Comparison of ENCODE assay signal across 8 cellular contexts in the genomic region with DNA sequence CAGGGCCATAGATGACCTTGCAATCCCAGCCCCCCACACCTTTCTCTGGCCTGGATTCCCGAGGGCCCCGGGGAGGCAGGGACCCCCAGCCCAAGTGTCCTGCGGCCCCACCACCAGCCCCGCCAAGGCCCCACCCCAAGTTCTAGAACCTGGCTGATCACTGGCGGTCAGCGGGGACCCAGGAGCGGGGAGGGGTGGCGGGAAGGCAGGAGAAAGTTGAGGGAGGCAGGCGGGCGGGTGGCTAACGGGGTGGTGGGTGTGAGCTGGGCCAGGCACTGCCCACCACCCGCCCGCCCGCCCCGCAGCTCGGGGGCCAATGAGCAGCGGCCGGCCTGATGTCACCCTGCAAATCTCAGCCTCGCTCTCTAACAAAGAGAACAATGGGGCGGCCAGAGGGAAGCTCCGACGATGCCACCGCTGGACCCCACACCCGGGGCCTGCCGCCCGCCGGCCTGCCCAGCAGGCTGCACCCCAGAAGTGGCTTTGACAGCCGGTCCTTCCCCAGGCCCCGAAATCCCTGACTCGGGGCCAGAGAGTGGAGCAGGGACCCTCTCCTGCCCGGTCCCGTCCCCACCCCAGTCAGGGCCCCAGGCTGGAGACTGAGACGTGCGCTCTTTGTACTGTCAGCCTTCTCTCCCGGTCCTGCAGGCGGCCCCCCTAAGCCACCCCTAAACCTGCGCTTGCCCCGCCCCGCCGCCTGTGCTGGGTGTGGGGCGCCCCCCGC. TPM values are rescaled to one million over a fixed set of nuclear protein-coding genes. Genes with fewer than 3 reads are reported as not detected.
DNase-seq lines count a peak whose midpoint lies in the region; ATAC-seq and TF ChIP-seq lines count a peak whose summit lies in the region.

No MANE protein-coding gene starts in this region.

- peak overlapping the region; percentile 86 for H3K27ac ChIP-seq in SK-N-SH (ENCODE audit: low read depth in 2 of 2, low read length in 1 of 2)

- no peak overlapping the region for H2AFZ ChIP-seq in SK-N-SH (ENCODE audit: low read depth)

- no peaks in the 10 kb centered on the region for H3K27me3 ChIP-seq in SK-N-SH (ENCODE audit: insufficient read depth)

- CTCF ChIA-PET in SK-N-SH (lab: Yijun Ruan, JAX): interaction anchor here (0.8 to 5.0 kb wide), 4 partner anchors 21 to 272 kb away, joined by 3 to 37 read pairs (median 5); no protein-coding TSS in a partner anchor

- peaks cover 0 to 12% of the 10 kb centered on the region in 2 experiments; a peak in 2 of 4 replicates for H3K4me1 ChIP-seq in SK-N-SH (ENCODE audit: control insufficient read depth in 1 of 2, insufficient read depth in 2 of 2, low read depth in 1 of 2, low read length in 1 of 2)

- peaks cover 58% of the 10 kb centered on the region for H3K79me2 ChIP-seq in SK-N-SH (ENCODE audit: insufficient read depth)

- peaks cover 5% of the 10 kb centered on the region for H3K27me3 Mint-ChIP-seq in activated T-cell treated with anti-CD3 and anti-CD28 coated beads, Interleukin-2, amount 50 U/mL, for 4 hours (ENCODE audit: low read depth)
- H3K27me3 Mint-ChIP-seq in neural crest cell (ENCODE audit: low read depth): peaks cover 22% of the 10 kb centered on the region

- no peak for DNase-seq in activated T-cell treated with anti-CD3 and anti-CD28 coated beads, Interleukin-2, amount 50 U/mL, for 4 hours
- no peak for DNase-seq in activated T-cell treated with anti-CD3 and anti-CD28 coated beads, Interleukin-2, amount 50 U/mL, for 48 hours
- DNase-seq in SK-N-SH (peak; percentile 95), fibroblast of pulmonary artery (ENCODE audit: low read depth) (peak; percentile 82), neural crest cell (ENCODE audit: low read depth, low spot score) (peak; percentile 67), NCI-H526 treated with DMSO at 0.1 percent for 48 hours (lab: John Stamatoyannopoulos, UW) (no peak)

- no peaks in the 10 kb centered on the region for H3K36me3 Mint-ChIP-seq in activated T-cell treated with anti-CD3 and anti-CD28 coated beads, Interleukin-2, amount 50 U/mL, for 4 hours (ENCODE audit: insufficient read depth)
- peaks cover 5% of the 10 kb centered on the region for H3K36me3 Mint-ChIP-seq in neural crest cell (ENCODE audit: low read depth)

- H3K9ac ChIP-seq in SK-N-SH: peak overlapping the region; percentile 99

- peaks cover 48% of the 10 kb centered on the region for H4K20me1 ChIP-seq in SK-N-SH (ENCODE audit: insufficient read depth)

- no peaks in the 10 kb centered on the region for H3K36me3 ChIP-seq in SK-N-SH (replicated peaks in 1 of 2; ENCODE audit: control insufficient read depth in 1 of 2, insufficient read depth in 2 of 2, low read length in 1 of 2)

- no peaks in the 10 kb centered on the region for H3K9me3 Mint-ChIP-seq in activated T-cell treated with anti-CD3 and anti-CD28 coated beads, Interleukin-2, amount 50 U/mL, for 4 hours
- H3K9me3 Mint-ChIP-seq in neural crest cell: no peaks in the 10 kb centered on the region

- peak; percentile 2 to 14 for ATAC-seq in activated T-cell treated with anti-CD3 and anti-CD28 coated beads, Interleukin-2, amount 50 U/mL, for 4 hours
- ATAC-seq in HG03139 (IDR thresholded peaks at IDR 0.05; ENCODE audit: unreplicated experiment) (no peak), GM21723 (IDR thresholded peaks at IDR 0.05; ENCODE audit: unreplicated experiment) (no peak)

- H3K9me2 ChIP-seq in SK-N-SH: no peaks in the 10 kb centered on the region

- peak overlapping the region; percentile 90 for H3K27ac Mint-ChIP-seq in neural crest cell (ENCODE audit: unreplicated experiment)

- WGBS in SK-N-SH (ENCODE audit: low lambda C conversion rate): 3% methylated on average over 10 of the region's 42 CpGs

- TF ChIP-seq CTCF in SK-N-SH (IDR thresholded peaks at IDR 0.05): no peak
- no peak for TF ChIP-seq CTCF in fibroblast of pulmonary artery (IDR thresholded peaks at IDR 0.05; ENCODE audit: low read length, missing control alignments)
- TF ChIP-seq CTCF in neural crest cell (conservative IDR thresholded peaks at IDR 0.05): no peak

- H3F3A ChIP-seq in SK-N-SH (replicated peaks; ENCODE audit: insufficient read depth): peaks cover 6% of the 10 kb centered on the region

- TF ChIP-seq EP300 in SK-N-SH (IDR thresholded peaks at IDR 0.05; ENCODE audit: borderline replicate concordance in 1 of 2, low read depth in 1 of 2, low read length in 1 of 2): no peak

- no peak overlapping the region for H3K4me3 Mint-ChIP-seq in activated T-cell treated with anti-CD3 and anti-CD28 coated beads, Interleukin-2, amount 50 U/mL, for 4 hours
- H3K4me3 Mint-ChIP-seq in neural crest cell: peak overlapping the region; percentile 86

- POLR2A ChIA-PET in SK-N-SH (lab: Yijun Ruan, JAX): interaction anchor here (0.7 to 1.7 kb wide), 7 partner anchors 10 to 161 kb away, joined by 3 to 7 read pairs (median 3); no protein-coding TSS in a partner anchor

- peak overlapping the region; percentile 95 for H3K4me2 ChIP-seq in SK-N-SH

- H3K9me3 ChIP-seq in SK-N-SH: no peaks in the 10 kb centered on the region

- peak overlapping the region; percentile 66 to 93 for H3K4me3 ChIP-seq in SK-N-SH (ENCODE audit: low read depth in 2 of 2, low read length in 1 of 2)
- H3K4me3 ChIP-seq in fibroblast of pulmonary artery (replicated peaks; ENCODE audit: low read depth, low read length): peak overlapping the region; percentile 71

- peaks cover 4% of the 10 kb centered on the region for H3K4me1 Mint-ChIP-seq in activated T-cell treated with anti-CD3 and anti-CD28 coated beads, Interleukin-2, amount 50 U/mL, for 4 hours (ENCODE audit: low read depth)
- H3K4me1 Mint-ChIP-seq in neural crest cell: peaks cover 13% of the 10 kb centered on the region

- no peak for TF ChIP-seq RAD21 in SK-N-SH (IDR thresholded peaks at IDR 0.05; ENCODE audit: low read length)

TF ChIP-seq in SK-N-SH, 30 proteins besides CTCF, POLR2A, EP300 and RAD21 (continues in another document):
- no peak for TF ChIP-seq NRF1 (IDR thresholded peaks at IDR 0.05; ENCODE audit: low read depth, low read length)
- TF ChIP-seq MXI1 (IDR thresholded peaks at IDR 0.05; ENCODE audit: low read depth, low read length): 0 out of 2 replicates have a peak, but pooled peaks have one; percentile 27
- TF ChIP-seq, protein P1, sequence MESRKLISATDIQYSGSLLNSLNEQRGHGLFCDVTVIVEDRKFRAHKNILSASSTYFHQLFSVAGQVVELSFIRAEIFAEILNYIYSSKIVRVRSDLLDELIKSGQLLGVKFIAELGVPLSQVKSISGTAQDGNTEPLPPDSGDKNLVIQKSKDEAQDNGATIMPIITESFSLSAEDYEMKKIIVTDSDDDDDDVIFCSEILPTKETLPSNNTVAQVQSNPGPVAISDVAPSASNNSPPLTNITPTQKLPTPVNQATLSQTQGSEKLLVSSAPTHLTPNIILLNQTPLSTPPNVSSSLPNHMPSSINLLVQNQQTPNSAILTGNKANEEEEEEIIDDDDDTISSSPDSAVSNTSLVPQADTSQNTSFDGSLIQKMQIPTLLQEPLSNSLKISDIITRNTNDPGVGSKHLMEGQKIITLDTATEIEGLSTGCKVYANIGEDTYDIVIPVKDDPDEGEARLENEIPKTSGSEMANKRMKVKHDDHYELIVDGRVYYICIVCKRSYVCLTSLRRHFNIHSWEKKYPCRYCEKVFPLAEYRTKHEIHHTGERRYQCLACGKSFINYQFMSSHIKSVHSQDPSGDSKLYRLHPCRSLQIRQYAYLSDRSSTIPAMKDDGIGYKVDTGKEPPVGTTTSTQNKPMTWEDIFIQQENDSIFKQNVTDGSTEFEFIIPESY (IDR thresholded peaks at IDR 0.05; ENCODE audit: borderline replicate concordance, low read depth): no peak
- no peak for TF ChIP-seq FOSL2 (IDR thresholded peaks at IDR 0.05; ENCODE audit: borderline replicate concordance, low read depth)
- no peak for TF ChIP-seq USF1 (IDR thresholded peaks at IDR 0.05; ENCODE audit: borderline replicate concordance, low read depth)
- TF ChIP-seq JUND (IDR thresholded peaks at IDR 0.05): no peak
- TF ChIP-seq YY1 (IDR thresholded peaks at IDR 0.05; ENCODE audit: low read depth): peak; percentile 32; the same call in 1 of the 2 replicates
- no peak for TF ChIP-seq RXRA (IDR thresholded peaks at IDR 0.05; ENCODE audit: borderline replicate concordance, low read depth)

RNA-seq across cellular contexts. Expression of gene MEX3D, which starts 1.6 kb away (rescaled TPM):
- 10 to 100 TPM; 12.5 to 17.0 (median 12.6) TPM for total RNA-seq in activated T-cell treated with anti-CD3 and anti-CD28 coated beads, Interleukin-2, amount 50 U/mL, for 4 hours
- polyA plus RNA-seq in SK-N-SH (2012; rRNA removed): 11.5 and 14.9 TPM in 2 replicates
- polyA plus RNA-seq in SK-N-SH (2012; cell fraction: cytosol; rRNA removed): 6.4 and 11.6 TPM in 2 replicates
- 10.4 and 15.7 TPM in 2 replicates for polyA plus RNA-seq in SK-N-SH (2012; cell fraction: nucleus; rRNA removed)
- total RNA-seq in neural crest cell: 102 and 103 TPM in 2 replicates

RNA-seq across cellular contexts. Expression of gene MBD3, which starts 26.1 kb away (rescaled TPM):
- total RNA-seq in activated T-cell treated with anti-CD3 and anti-CD28 coated beads, Interleukin-2, amount 50 U/mL, for 4 hours: 100 to 1,000 TPM; 153 to 180 (median 163) TPM
- polyA plus RNA-seq in SK-N-SH (2012; rRNA removed): 74.1 and 96.5 TPM in 2 replicates
- 44.9 and 52.3 TPM in 2 replicates for polyA plus RNA-seq in SK-N-SH (2012; cell fraction: cytosol; rRNA removed)
- 183 and 250 TPM in 2 replicates for polyA plus RNA-seq in SK-N-SH (2012; cell fraction: nucleus; rRNA removed)
- total RNA-seq in neural crest cell: 157 and 168 TPM in 2 replicates

RNA-seq across cellular contexts. Expression of gene UQCR11, which starts 38.7 kb away (rescaled TPM):
- 100 to 1,000 TPM; 226 to 252 (median 250) TPM for total RNA-seq in activated T-cell treated with anti-CD3 and anti-CD28 coated beads, Interleukin-2, amount 50 U/mL, for 4 hours
- 247 and 372 TPM in 2 replicates for polyA plus RNA-seq in SK-N-SH (2012; rRNA removed)
- 232 and 233 TPM in 2 replicates for polyA plus RNA-seq in SK-N-SH (2012; cell fraction: cytosol; rRNA removed)
- 81.2 and 187 TPM in 2 replicates for polyA plus RNA-seq in SK-N-SH (2012; cell fraction: nucleus; rRNA removed)
- 149 and 165 TPM in 2 replicates for total RNA-seq in neural crest cell

RNA-seq across cellular contexts. Expression of gene PLK5, which starts 42.7 kb away (rescaled TPM):
- total RNA-seq in activated T-cell treated with anti-CD3 and anti-CD28 coated beads, Interleukin-2, amount 50 U/mL, for 4 hours: not detected
- 0.03 TPM in 1 of 2 replicates, not detected in the other for polyA plus RNA-seq in SK-N-SH (2012; rRNA removed)
- polyA plus RNA-seq in SK-N-SH (2012; cell fraction: cytosol; rRNA removed): not detected in 2 replicates
- 0.35 and 0.39 TPM in 2 replicates for polyA plus RNA-seq in SK-N-SH (2012; cell fraction: nucleus; rRNA removed)
- not detected in 2 replicates for total RNA-seq in neural crest cell

RNA-seq across cellular contexts. Expression of gene ADAMTSL5, which starts 53.7 kb away (rescaled TPM):
- 1 to 10 TPM; 5.8 to 9.7 (median 6.8) TPM for total RNA-seq in activated T-cell treated with anti-CD3 and anti-CD28 coated beads, Interleukin-2, amount 50 U/mL, for 4 hours
- 5.7 and 6.3 TPM in 2 replicates for polyA plus RNA-seq in SK-N-SH (2012; rRNA removed)
- 2.8 and 3.8 TPM in 2 replicates for polyA plus RNA-seq in SK-N-SH (2012; cell fraction: cytosol; rRNA removed)
- 26.7 and 27.1 TPM in 2 replicates for polyA plus RNA-seq in SK-N-SH (2012; cell fraction: nucleus; rRNA removed)
- not detected in 2 replicates for total RNA-seq in neural crest cell

Comparison
In these comparisons a context has a peak if more than half of its experiments do, and no peak if none do; other contexts are left out.
1. ATAC-seq: peak in activated T-cell treated with anti-CD3 and anti-CD28 coated beads, Interleukin-2, amount 50 U/mL, for 4 hours (2 of 2); none in HG03139 (single experiment) and GM21723 (single experiment).
2. DNase-seq: peak in SK-N-SH (single experiment), fibroblast of pulmonary artery (single experiment) and neural crest cell (single experiment); none in activated T-cell treated with anti-CD3 and anti-CD28 coated beads, Interleukin-2, amount 50 U/mL, for 4 hours (single experiment), activated T-cell treated with anti-CD3 and anti-CD28 coated beads, Interleukin-2, amount 50 U/mL, for 48 hours (0 of 2) and NCI-H526 treated with DMSO at 0.1 percent for 48 hours (single experiment).